In genomic region chr5:56717253-56717987, GRCh38 we compare ENCODE assay signal across 2 cellular contexts.
TF ChIP-seq lines count a peak whose summit lies in the region.

No MANE protein-coding gene starts in this region.

TF ChIP-seq in IMR-90, 13 proteins besides CTCF, POLR2A, EP300 and RAD21:
- TF ChIP-seq RFX5 (IDR thresholded peaks at IDR 0.05; ENCODE audit: low read depth, low read length) = no peak
- TF ChIP-seq BHLHE40 (IDR thresholded peaks at IDR 0.05; ENCODE audit: low read depth, low read length) = no peak
- TF ChIP-seq MXI1 (IDR thresholded peaks at IDR 0.05; ENCODE audit: borderline replicate concordance, low read depth, low read length) = no peak
- no peak for TF ChIP-seq RCOR1 (IDR thresholded peaks at IDR 0.05; ENCODE audit: insufficient replicate concordance, low read length)
- no peak for TF ChIP-seq MAFK (IDR thresholded peaks at IDR 0.05; ENCODE audit: low read depth, low read length)
- no peak for TF ChIP-seq CEBPB (IDR thresholded peaks at IDR 0.05; ENCODE audit: low read depth, low read length)
- TF ChIP-seq CHD1 (IDR thresholded peaks at IDR 0.05; ENCODE audit: low read depth, low read length) = no peak
- TF ChIP-seq USF2 (IDR thresholded peaks at IDR 0.05; ENCODE audit: low read depth, low read length) = no peak
- TF ChIP-seq MAZ (IDR thresholded peaks at IDR 0.05; ENCODE audit: borderline replicate concordance, low read depth, low read length) = no peak
- no peak for TF ChIP-seq SMC3 (IDR thresholded peaks at IDR 0.05; ENCODE audit: low read depth, low read length)

TF ChIP-seq in HEK293T, 16 proteins besides CTCF, POLR2A, EP300 and RAD21 (continued from another document):
- TF ChIP-seq FOXM1 (IDR thresholded peaks at IDR 0.05; ENCODE audit: borderline replicate concordance) (no peak), ZNF384 (IDR thresholded peaks at IDR 0.05) (no peak), SP1 (IDR thresholded peaks at IDR 0.05) (no peak), NFRKB (IDR thresholded peaks at IDR 0.05) (no peak), BHLHE40 (IDR thresholded peaks at IDR 0.05; ENCODE audit: borderline replicate concordance) (no peak), LEF1 (IDR thresholded peaks at IDR 0.05; ENCODE audit: borderline replicate concordance) (no peak), ELF4 (IDR thresholded peaks at IDR 0.05) (no peak), HDGF (IDR thresholded peaks at IDR 0.05; ENCODE audit: borderline replicate concordance) (no peak), CTBP1 (IDR thresholded peaks at IDR 0.05; ENCODE audit: borderline replicate concordance) (no peak), ARNT (IDR thresholded peaks at IDR 0.05) (no peak), PKNOX1 (IDR thresholded peaks at IDR 0.05) (no peak), TARDBP (IDR thresholded peaks at IDR 0.05) (no peak), FOXK2 (IDR thresholded peaks at IDR 0.05) (no peak), FOXA1 (IDR thresholded peaks at IDR 0.05) (no peak), SUZ12 (IDR thresholded peaks at IDR 0.05) (no peak)
